ENCODE assay signal across 28 cellular contexts in genomic region chr1:147741075-147741474, GRCh38. TPM values are rescaled to one million over a fixed set of nuclear protein-coding genes. Genes with fewer than 3 reads are reported as not detected.
"Had no signal": no experiment of that assay in that cellular context is flagged by ENCODE, and none has a peak within 500 bp of the region (broad histone marks: within the 10 kb centered on the region; RNA-seq: fewer than 3 reads in every experiment).

No MANE protein-coding gene starts in this region.

- H3K9ac ChIP-seq: SK-N-SH had no signal

- H3K4me2 ChIP-seq: SK-N-SH had no signal

- H3K36me3 ChIP-seq: MG63, SJSA1 had no signal

- H3K9me3 ChIP-seq: MG63, SJSA1, SK-N-SH had no signal

- ATAC-seq: activated CD4-positive, alpha-beta T cell treated with anti-CD3 and anti-CD28 coated beads for 36 hours; activated CD4-positive, CD25-positive, alpha-beta regulatory T cell treated with anti-CD3 and anti-CD28 coated beads, Interleukin-2, amount 50 U/mL, for 24 hours; activated CD8-positive, alpha-beta T cell treated with anti-CD3 and anti-CD28 coated beads, Interleukin-2, amount 10 ng/mL, durations not matched to agents 7 days and 5 days; activated naive CD8-positive, alpha-beta T cell treated with anti-CD3 and anti-CD28 coated beads, Interleukin-2, amount 50 U/mL, for 24 hours; WTC11 had no signal

- H3K27ac ChIP-seq: SJSA1 had no signal

- H3K27me3 ChIP-seq: MG63, SJSA1 had no signal

- H3K4me1 ChIP-seq: SJSA1 had no signal

- H3K4me3 ChIP-seq: MG63, SJSA1 had no signal

- DNase-seq: activated CD4-positive, alpha-beta T cell treated with anti-CD3 and anti-CD28 coated beads for 36 hours; activated CD4-positive, alpha-beta T cell treated with anti-CD3 and anti-CD28 coated beads, Interleukin-2, amount 10 ng/mL, durations not matched to agents 7 days and 5 days; activated CD4-positive, alpha-beta T cell treated with anti-CD3 and anti-CD28 coated beads, Interleukin-2, amount 50 U/mL, for 48 hours; activated CD8-positive, alpha-beta T cell treated with anti-CD3 and anti-CD28 coated beads, Interleukin-2, amount 10 ng/mL, durations not matched to agents 7 days and 5 days; activated effector memory CD4-positive, alpha-beta T cell treated with Interleukin-2 at 50 U/mL for 16 hours; activated naive CD4-positive, alpha-beta T cell treated with anti-CD3 and anti-CD28 coated beads, Interleukin-2, amount 10 ng/mL, durations not matched to agents 7 days and 5 days; activated naive CD8-positive, alpha-beta T cell treated with anti-CD3 and anti-CD28 coated beads, Interleukin-2, amount 50 U/mL, for 24 hours; activated T-cell treated with anti-CD3 and anti-CD28 coated beads, Interleukin-2, amount 50 U/mL, for 24 hours; anterior cingulate cortex; Kasumi-1; KG1; MG63; NCI-H1048; NCI-H1105 treated with DMSO at 0.1 percent for 48 hours; NCI-H1436; NCI-H1694; NCI-H1930; NCI-H2081 treated with DMSO at 0.1 percent for 48 hours; NCI-H226; NCI-H446 treated with DMSO at 0.1 percent for 48 hours; NCI-H524; OCI-M1; SHP77 treated with DMSO at 0.1 percent for 48 hours; SK-N-SH had no signal

- FAIRE-seq: TTC549 had no signal

RNA-seq across cellular contexts. Expression of gene GJA5, which starts 19.3 kb away (rescaled TPM):
- total RNA-seq: activated CD4-positive, alpha-beta T cell treated with anti-CD3 and anti-CD28 coated beads for 36 hours; activated CD4-positive, alpha-beta T cell treated with anti-CD3 and anti-CD28 coated beads, Interleukin-2, amount 10 ng/mL, durations not matched to agents 7 days and 5 days; activated CD8-positive, alpha-beta T cell treated with anti-CD3 and anti-CD28 coated beads, Interleukin-2, amount 10 ng/mL, durations not matched to agents 7 days and 5 days; SJSA1 had no signal
- polyA plus RNA-seq: SK-N-SH had no signal
